ENCODE assay signal across 1 cellular context in the genomic region with DNA sequence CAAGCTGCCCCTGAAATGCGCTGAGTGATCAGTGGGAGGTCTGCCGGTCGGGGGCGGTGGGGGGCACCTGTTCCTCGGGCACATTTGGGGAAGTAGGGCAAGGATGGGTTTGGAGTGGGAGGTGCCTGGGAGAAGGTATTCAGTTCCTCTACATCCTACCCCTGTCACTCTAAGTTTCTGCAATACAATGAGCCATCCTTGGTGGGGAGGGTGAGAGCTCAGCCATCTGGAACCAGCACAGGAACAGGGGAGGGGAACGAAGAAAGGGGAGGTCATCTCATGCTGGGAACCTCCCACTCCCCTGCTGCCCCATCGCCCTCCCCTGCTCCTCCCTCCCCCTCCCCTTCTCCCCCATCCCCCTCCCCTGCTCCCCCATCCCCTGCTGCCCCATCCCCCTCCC.
TF ChIP-seq lines count a peak whose summit lies in the region.

No MANE protein-coding gene starts in this region.

TF ChIP-seq in IMR-90, 13 proteins besides CTCF, POLR2A, EP300 and RAD21 (continued from another document):
- TF ChIP-seq MAZ (IDR thresholded peaks at IDR 0.05; ENCODE audit: borderline replicate concordance, low read depth, low read length) (peak; percentile 21; the same call in 1 of the 2 replicates), FOS (IDR thresholded peaks at IDR 0.05; ENCODE audit: low read depth, low read length) (no peak)
- TF ChIP-seq, protein P1, sequence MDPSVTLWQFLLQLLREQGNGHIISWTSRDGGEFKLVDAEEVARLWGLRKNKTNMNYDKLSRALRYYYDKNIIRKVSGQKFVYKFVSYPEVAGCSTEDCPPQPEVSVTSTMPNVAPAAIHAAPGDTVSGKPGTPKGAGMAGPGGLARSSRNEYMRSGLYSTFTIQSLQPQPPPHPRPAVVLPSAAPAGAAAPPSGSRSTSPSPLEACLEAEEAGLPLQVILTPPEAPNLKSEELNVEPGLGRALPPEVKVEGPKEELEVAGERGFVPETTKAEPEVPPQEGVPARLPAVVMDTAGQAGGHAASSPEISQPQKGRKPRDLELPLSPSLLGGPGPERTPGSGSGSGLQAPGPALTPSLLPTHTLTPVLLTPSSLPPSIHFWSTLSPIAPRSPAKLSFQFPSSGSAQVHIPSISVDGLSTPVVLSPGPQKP (IDR thresholded peaks at IDR 0.05; ENCODE audit: borderline replicate concordance, low read depth, low read length): no peak
TF ChIP-seq in IMR-90: peak in this region for 1.
